Comparison of ENCODE assay signal across 8 cellular contexts in genomic region chr1:206684478-206685255, GRCh38. TPM values are rescaled to one million over a fixed set of nuclear protein-coding genes. Genes with fewer than 3 reads are reported as not detected.
DNase-seq lines count a peak whose midpoint lies in the region; ATAC-seq, FAIRE-seq and TF ChIP-seq lines count a peak whose summit lies in the region.

MAPKAPK2 (plus strand) TSS chr1:206684905; CDS start chr1:206685230, 325 bp downstream.

- H3K4me2 ChIP-seq in fibroblast of lung (ENCODE audit: extremely low read depth, insufficient read depth, low read length): peak within 1 kb of the TSS; percentile 85

- ATAC-seq in HG03521 (IDR thresholded peaks at IDR 0.05; ENCODE audit: unreplicated experiment) (peak; percentile 56), natural killer cell (peak; percentile 74 to 86 (median 81))

- TF ChIP-seq CTCF in Peyer's patch (IDR thresholded peaks at IDR 0.05) (no peak), fibroblast of lung (conservative IDR thresholded peaks at IDR 0.05 in 1 of 2, IDR thresholded peaks at IDR 0.05 in 1 of 2; ENCODE audit: low read depth in 1 of 2, low read length in 2 of 2) (no peak), natural killer cell (IDR thresholded peaks at IDR 0.05) (no peak)

- no peaks in the 10 kb centered on the region for H4K20me1 ChIP-seq in fibroblast of lung (ENCODE audit: control insufficient read depth, extremely low read depth, insufficient read depth, low read length)

- H3K9me3 ChIP-seq in Peyer's patch (no peaks in the 10 kb centered on the region), fibroblast of lung (ENCODE audit: control insufficient read depth, insufficient read depth, low read depth, low read length) (no peaks in the 10 kb centered on the region)

- intact Hi-C loops in natural killer cell (cut with micrococcal nuclease): loop anchor here (2.0 to 5.0 kb wide), 2 partner anchors 30 to 43 kb away; no protein-coding TSS in a partner anchor

- DNase-seq in 8988T: peak; percentile 97
- peak; percentile 84 for DNase-seq in GM18507 (ENCODE audit: extremely low spot score, insufficient read length, low read depth)
- peak; percentile 87 to 91 (median 90) for DNase-seq in Peyer's patch
- peak; percentile 57 to 71 for DNase-seq in activated T-helper 1 cell treated with anti-CD3 and anti-CD28 coated beads, Interleukin-2, amount 50 U/mL, for 16 hours (ENCODE audit: low read depth in 1 of 2, low spot score in 1 of 2)
- DNase-seq in fibroblast of lung (ENCODE audit: low read depth in 2 of 2): peak; percentile 55 to 74
- DNase-seq in natural killer cell: peak; percentile 75
- peak; percentile 61 to 82 (median 80) for DNase-seq in stimulated activated naive CD4-positive, alpha-beta T cell (lab: John Stamatoyannopoulos, UW)

- H2AFZ ChIP-seq in fibroblast of lung (ENCODE audit: low read length): peak within 1 kb of the TSS; percentile 91

- peaks cover 0 to 51% (median 8%) of the 10 kb centered on the region in 4 donors for H3K4me1 ChIP-seq in Peyer's patch
- peaks cover 11% of the 10 kb centered on the region for H3K4me1 ChIP-seq in fibroblast of lung (ENCODE audit: control insufficient read depth, extremely low read depth, insufficient read depth, low read length)

- H3K27ac ChIP-seq in Peyer's patch: peak within 1 kb of the TSS; percentile 96 to 99 (median 98)
- peak within 1 kb of the TSS; percentile 95 for H3K27ac ChIP-seq in fibroblast of lung (ENCODE audit: insufficient read depth, low read length)

- H3K9me3 Mint-ChIP-seq in natural killer cell: no peaks in the 10 kb centered on the region

- no peaks in the 10 kb centered on the region for H3K27me3 Mint-ChIP-seq in natural killer cell (ENCODE audit: low read depth in 2 of 2)

- peak within 1 kb of the TSS; percentile 96 for H3K27ac Mint-ChIP-seq in natural killer cell

- no peaks in the 10 kb centered on the region for H3K36me3 Mint-ChIP-seq in natural killer cell

- no peak for TF ChIP-seq POLR2A in Peyer's patch (IDR thresholded peaks at IDR 0.05)

- H3K9ac ChIP-seq in fibroblast of lung (ENCODE audit: insufficient read depth, low read length): peak within 1 kb of the TSS; percentile 95

- FAIRE-seq in GM18507 (lab: Jason Lieb, UNC): no peak

- H3K4me1 Mint-ChIP-seq in natural killer cell: peaks cover 34 to 49% of the 10 kb centered on the region in 2 donors

- no peaks in the 10 kb centered on the region for H3K27me3 ChIP-seq in Peyer's patch
- peaks cover 6% of the 10 kb centered on the region for H3K27me3 ChIP-seq in fibroblast of lung (ENCODE audit: control insufficient read depth, insufficient read depth, low read length)

- peak within 1 kb of the TSS; percentile 89 for H3K4me3 Mint-ChIP-seq in natural killer cell

- peaks cover 42% of the 10 kb centered on the region for H3K79me2 ChIP-seq in fibroblast of lung (ENCODE audit: control insufficient read depth, insufficient read depth, low read length)

- peak within 1 kb of the TSS; percentile 54 to 99 (median 90) for H3K4me3 ChIP-seq in Peyer's patch
- H3K4me3 ChIP-seq in fibroblast of lung (replicated peaks in 1 of 4; ENCODE audit: control extremely low read depth in 1 of 4, insufficient read depth in 1 of 4, low read depth in 3 of 4, low read length in 4 of 4): peak within 1 kb of the TSS; percentile 76 to 87 (median 84)

- H3K36me3 ChIP-seq in Peyer's patch (no peaks in the 10 kb centered on the region), fibroblast of lung (ENCODE audit: control insufficient read depth, insufficient read depth, low read length) (no peaks in the 10 kb centered on the region)

RNA-seq across cellular contexts. Expression of gene MAPKAPK2, which starts in this region (rescaled TPM):
- total RNA-seq in Peyer's patch (10 to 100 TPM; 49.6 to 92.4 (median 59.6) TPM), fibroblast of lung (31.3 and 51.9 TPM in 2 replicates), natural killer cell (100 to 1,000 TPM; 137 to 197 (median 178) TPM)
- 74.4 and 85.7 TPM in 2 replicates for polyA plus RNA-seq in fibroblast of lung
- 65.5 and 70.1 TPM in 2 replicates for polyA plus RNA-seq in fibroblast of lung (2012)
- polyA minus RNA-seq in fibroblast of lung (ENCODE audit: low replicate concordance): 138 and 201 TPM in 2 replicates

Comparison
In these comparisons a context has a peak if more than half of its experiments do, and no peak if none do; other contexts are left out.
1. Peak in every context shown above with its lines: DNase-seq, ATAC-seq, H3K4me3 ChIP-seq and H3K27ac ChIP-seq.